13 cellular contexts compared by ENCODE assay signal in the genomic region with DNA sequence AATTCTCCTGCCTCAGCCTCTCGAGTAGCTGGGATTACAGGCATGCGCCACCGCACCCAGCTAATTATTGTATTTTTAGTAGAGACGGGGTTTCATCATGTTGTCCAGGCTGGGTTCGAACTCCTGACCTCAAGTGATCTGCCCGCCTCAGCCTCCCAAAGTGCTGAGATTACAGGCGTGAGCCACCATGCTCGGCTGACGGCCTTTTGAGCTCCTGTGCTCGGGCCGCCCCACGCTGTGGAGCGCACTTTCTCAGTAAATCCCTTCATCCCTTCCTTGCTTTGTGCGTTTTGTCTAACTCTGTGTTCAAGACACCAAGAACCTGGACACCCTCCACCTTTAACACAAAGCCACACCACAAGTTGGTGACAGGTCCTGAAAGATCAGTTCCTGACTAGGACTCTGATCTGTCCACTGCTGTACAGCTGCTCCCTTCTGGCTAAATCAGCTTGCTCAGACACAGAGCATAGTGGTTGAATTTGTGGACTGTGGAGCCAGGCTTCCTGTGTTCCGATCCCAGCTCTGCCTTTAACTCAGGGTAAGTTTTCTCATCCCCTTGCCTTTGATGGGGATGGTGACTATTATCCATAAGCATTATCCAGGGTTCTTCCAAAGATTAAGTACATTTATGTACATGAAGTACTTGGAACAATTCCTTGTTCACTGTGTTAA. TPM values are rescaled to one million over a fixed set of nuclear protein-coding genes. Genes with fewer than 3 reads are reported as not detected.
DNase-seq lines count a peak whose midpoint lies in the region; ATAC-seq and TF ChIP-seq lines count a peak whose summit lies in the region.
"Had no signal": no experiment of that assay in that cellular context is flagged by ENCODE, and none has a peak within 500 bp of the region (broad histone marks: within the 10 kb centered on the region; RNA-seq: fewer than 3 reads in every experiment).

No MANE protein-coding gene starts in this region.

- H3K9ac ChIP-seq in rectal smooth muscle tissue (ENCODE audit: low read length): no peak overlapping the region

- DNase-seq in cardiac muscle cell (ENCODE audit: low read depth in 1 of 2, low spot score in 1 of 2) (no peak), Right ventricle myocardium inferior (ENCODE audit: missing footprints) (no peak), left ventricle myocardium superior (peak; percentile 22), vagina (ENCODE audit: extremely low spot score in 2 of 2) (no peak), NCI-H2081 (lab: John Stamatoyannopoulos, UW) (no peak), foreskin melanocyte (no peak), Kasumi-1 (lab: John Stamatoyannopoulos, UW) (no peak)
- DNase-seq: MV-4-11, NCI-H2171 treated with DMSO at 0.1 percent for 48 hours had no signal

- H3K27ac ChIP-seq in cardiac muscle cell: peak overlapping the region; percentile 54
- peak overlapping the region; percentile 75 for H3K27ac ChIP-seq in rectal smooth muscle tissue (ENCODE audit: low read depth, low read length)
- peak overlapping the region; percentile 67 for H3K27ac ChIP-seq in vagina
- H3K27ac ChIP-seq: SK-N-MC, VCaP had no signal

- H3K4me3 ChIP-seq in cardiac muscle cell (no peak overlapping the region), rectal smooth muscle tissue (ENCODE audit: low read length) (no peak overlapping the region), vagina (no peak overlapping the region)
- H3K4me3 ChIP-seq: SK-N-MC had no signal

- TF ChIP-seq POLR2A in vagina (IDR thresholded peaks at IDR 0.05): no peak

- H3K36me3 ChIP-seq in cardiac muscle cell (no peaks in the 10 kb centered on the region), rectal smooth muscle tissue (ENCODE audit: control insufficient read depth, insufficient read depth, low read length) (no peaks in the 10 kb centered on the region), vagina (no peaks in the 10 kb centered on the region)

- H3K27me3 ChIP-seq in cardiac muscle cell (no peaks in the 10 kb centered on the region), rectal smooth muscle tissue (ENCODE audit: control insufficient read depth, insufficient read depth, low read length) (no peaks in the 10 kb centered on the region), vagina (no peaks in the 10 kb centered on the region)

- TF ChIP-seq CTCF in cardiac muscle cell (IDR thresholded peaks at IDR 0.05; ENCODE audit: low read depth, low read length) (no peak), vagina (IDR thresholded peaks at IDR 0.05) (no peak)

- ATAC-seq in Right ventricle myocardium inferior: no peak
- ATAC-seq in left ventricle myocardium superior: no peak
- ATAC-seq: sciatic nerve had no signal

- H3K4me1 ChIP-seq in cardiac muscle cell (ENCODE audit: low read depth): peaks cover 37% of the 10 kb centered on the region
- peaks cover 67% of the 10 kb centered on the region for H3K4me1 ChIP-seq in rectal smooth muscle tissue (ENCODE audit: control insufficient read depth, insufficient read depth, low read length)
- H3K4me1 ChIP-seq in vagina: peaks cover 87% of the 10 kb centered on the region

- intact Hi-C loops in Right ventricle myocardium inferior (cut with DNase I): loop anchor here (2.0 kb wide), 1 partner anchor 29 kb away; no protein-coding TSS in a partner anchor
- intact Hi-C loops in left ventricle myocardium superior (cut with micrococcal nuclease): no loop called here
- intact Hi-C loops in vagina (cut with DNase I): no loop called here

- no peaks in the 10 kb centered on the region for H3K9me3 ChIP-seq in cardiac muscle cell (ENCODE audit: low read depth)
- no peaks in the 10 kb centered on the region for H3K9me3 ChIP-seq in vagina

RNA-seq across cellular contexts. Expression of a gene that starts 20.1 kb away (rescaled TPM):
- total RNA-seq in cardiac muscle cell (15.4 and 22.5 TPM in 2 replicates), Right ventricle myocardium inferior (18.1 TPM), left ventricle myocardium superior (18.5 TPM), vagina (26.0 TPM)
- 1.9 and 4.8 TPM in 2 replicates for polyA plus RNA-seq in cardiac muscle cell
